9 cellular contexts compared by ENCODE assay signal in genomic region chr15:59170295-59170881, GRCh38. TPM values are rescaled to one million over a fixed set of nuclear protein-coding genes. Genes with fewer than 3 reads are reported as not detected.
A peak's percentile ranks its signal among the peaks of the same experiment; 100 is the strongest.
DNase-seq lines count a peak whose midpoint lies in the region; ATAC-seq, FAIRE-seq and TF ChIP-seq lines count a peak whose summit lies in the region.
"Had no signal": no experiment of that assay in that cellular context is flagged by ENCODE, and none has a peak within 500 bp of the region (broad histone marks: within the 10 kb centered on the region; RNA-seq: fewer than 3 reads in every experiment).

No MANE protein-coding gene starts in this region.

- intact Hi-C loops in right lobe of liver (cut with DNase I): no loop called here

- TF ChIP-seq CTCF in AG04449 (IDR thresholded peaks at IDR 0.05; ENCODE audit: insufficient read depth, low read length, missing control alignments) (no peak), bronchial epithelial cell (IDR thresholded peaks at IDR 0.05; ENCODE audit: insufficient read depth, low read length, severe bottlenecking) (no peak), right lobe of liver (IDR thresholded peaks at IDR 0.05) (no peak), WERI-Rb-1 (IDR thresholded peaks at IDR 0.05; ENCODE audit: low read depth, low read length) (no peak)

- H3K27me3 ChIP-seq in bronchial epithelial cell (ENCODE audit: control insufficient read depth, insufficient read depth, low read length) (no peaks in the 10 kb centered on the region), right lobe of liver (no peaks in the 10 kb centered on the region), WERI-Rb-1 (ENCODE audit: insufficient read depth, low read depth, severe bottlenecking) (no peaks in the 10 kb centered on the region)
- H3K27me3 ChIP-seq: heart left ventricle had no signal

- peaks cover 6% of the 10 kb centered on the region for H3K36me3 ChIP-seq in bronchial epithelial cell (ENCODE audit: control insufficient read depth, insufficient read depth, low read length)
- peaks cover 0 to 17% (median 6%) of the 10 kb centered on the region in 4 donors for H3K36me3 ChIP-seq in right lobe of liver
- H3K36me3 ChIP-seq in WERI-Rb-1: no peaks in the 10 kb centered on the region

- H3K27ac ChIP-seq in right lobe of liver (peak overlapping the region in 1 of 3 donors; percentile 50), WERI-Rb-1 (no peak overlapping the region)

- ATAC-seq in right lobe of liver (peak; percentile 46 to 91 (median 78)), HG03175 (IDR thresholded peaks at IDR 0.05; ENCODE audit: unreplicated experiment) (no peak)

- WGBS in right lobe of liver (ENCODE audit: insufficient coverage, low coverage, low lambda C conversion rate, missing lambda C conversion rate): 39% methylated on average over 6 of the region's 9 CpGs

- POLR2A ChIA-PET in AG04449 (lab: Yijun Ruan, JAX): interaction anchor here (1.6 to 1.7 kb wide), 2 partner anchors 10 to 203 kb away, joined by 6 read pairs; partner anchors contain the start of gene MYO1E

- FAIRE-seq in bronchial epithelial cell (lab: Jason Lieb, UNC): peak; percentile 50

- H3K4me1 ChIP-seq in right lobe of liver: peaks cover 0 to 4% (median 0%) of the 10 kb centered on the region in 4 donors

- DNase-seq in AG04449 (ENCODE audit: low read depth, low spot score): no peak
- peak; percentile 38 for DNase-seq in LoVo (ENCODE audit: low spot score)
- peak; percentile 76 for DNase-seq in bronchial epithelial cell (ENCODE audit: low read depth)
- peak; percentile 76 to 89 (median 81) for DNase-seq in right lobe of liver
- no peak for DNase-seq in GOT3 (lab: John Stamatoyannopoulos, UW)
- no peak for DNase-seq in WERI-Rb-1
- no peak for DNase-seq in NCI-H1694 treated with DMSO at 0.1 percent for 48 hours (lab: John Stamatoyannopoulos, UW)

- CTCF ChIA-PET in AG04449 (lab: Yijun Ruan, JAX): interaction anchor here (0.9 to 2.4 kb wide), 5 partner anchors 9 to 77 kb away, joined by 3 to 8 read pairs (median 5); no protein-coding TSS in a partner anchor

- H3K4me3 ChIP-seq in AG04449 (ENCODE audit: low read depth, low read length) (peak overlapping the region; percentile 3; the same call in 1 of the 2 replicates), bronchial epithelial cell (ENCODE audit: low read depth, low read length) (no peak overlapping the region), right lobe of liver (no peak overlapping the region), WERI-Rb-1 (ENCODE audit: low read depth, low read length) (no peak overlapping the region)
- H3K4me3 ChIP-seq: heart left ventricle had no signal

- no peaks in the 10 kb centered on the region for H3K9me3 ChIP-seq in right lobe of liver
- no peaks in the 10 kb centered on the region for H3K9me3 ChIP-seq in WERI-Rb-1 (ENCODE audit: severe bottlenecking)
- H3K9me3 ChIP-seq: heart left ventricle had no signal

- no peak for TF ChIP-seq POLR2A in right lobe of liver (IDR thresholded peaks at IDR 0.05)

RNA-seq across cellular contexts. Expression of gene LDHAL6B, which starts 36.3 kb away (rescaled TPM):
- total RNA-seq in bronchial epithelial cell (not detected in 2 replicates), right lobe of liver (not detected)
- total RNA-seq: heart left ventricle had no signal

Comparison
In these comparisons a context has a peak if more than half of its experiments do, and no peak if none do; other contexts are left out.
1. DNase-seq: peak in LoVo (single experiment), bronchial epithelial cell (single experiment) and right lobe of liver (3 of 3); none in AG04449 (single experiment), GOT3 (single experiment), WERI-Rb-1 (single experiment) and NCI-H1694 treated with DMSO at 0.1 percent for 48 hours (single experiment).